26 cellular contexts compared by ENCODE assay signal in the genomic region with DNA sequence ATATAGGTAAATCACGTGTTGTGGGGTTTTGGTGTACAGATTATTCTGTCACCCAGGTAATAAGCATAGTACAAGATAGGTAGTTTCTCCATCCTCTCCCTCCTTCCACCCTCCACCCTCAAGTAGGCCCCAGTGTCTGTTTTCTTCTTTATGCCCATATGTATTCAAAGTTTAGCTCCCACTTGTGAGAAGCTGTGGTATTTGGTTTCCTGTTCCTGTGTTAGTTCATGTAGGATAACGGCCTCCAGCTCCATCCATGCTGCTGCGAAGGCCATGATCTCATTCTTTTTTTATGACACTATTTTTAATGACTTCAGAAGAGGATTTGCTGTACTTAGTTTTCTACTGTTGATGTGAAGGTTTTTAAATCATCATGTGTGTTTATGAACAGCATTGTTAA.
"Had no signal": no experiment of that assay in that cellular context is flagged by ENCODE, and none has a peak within 500 bp of the region (broad histone marks: within the 10 kb centered on the region; RNA-seq: fewer than 3 reads in every experiment).

No MANE protein-coding gene starts in this region.

- H3K9me3 ChIP-seq: left lung, thoracic aorta had no signal

- H3K4me1 ChIP-seq: left lung, neural progenitor cell had no signal

- H3K36me3 ChIP-seq: neural progenitor cell had no signal

- H3K9ac ChIP-seq: neural progenitor cell had no signal

- H3K27me3 ChIP-seq: hepatocyte, left lung, neural progenitor cell had no signal

- ATAC-seq: esophagus mucosa; left lung; naive thymus-derived CD8-positive, alpha-beta T cell; sciatic nerve; stimulated activated memory B cell treated with anti-CD40 and anti-IgM and Interleukin-4, amounts not matched to agents 10 μg/mL and 1 μg/mL and 100 μg/mL, for 72 hours had no signal

- H3K27me3 Mint-ChIP-seq: activated CD4-positive, alpha-beta T cell treated with anti-CD3 and anti-CD28 coated beads, Interleukin-2, amount 10 ng/mL, durations not matched to agents 7 days and 5 days; activated naive CD8-positive, alpha-beta T cell treated with anti-CD3 and anti-CD28 coated beads for 36 hours; naive thymus-derived CD8-positive, alpha-beta T cell; stimulated activated memory B cell treated with anti-CD40 and anti-IgM and Interleukin-4, amounts not matched to agents 10 μg/mL and 1 μg/mL and 100 μg/mL, for 72 hours; type B pancreatic cell had no signal

- H3K27ac Mint-ChIP-seq: activated CD4-positive, alpha-beta T cell treated with anti-CD3 and anti-CD28 coated beads, Interleukin-2, amount 10 ng/mL, durations not matched to agents 7 days and 5 days; activated naive CD8-positive, alpha-beta T cell treated with anti-CD3 and anti-CD28 coated beads for 36 hours; mesothelial cell of epicardium; neural progenitor cell; stimulated activated memory B cell treated with anti-CD40 and anti-IgM and Interleukin-4, amounts not matched to agents 10 μg/mL and 1 μg/mL and 100 μg/mL, for 72 hours; type B pancreatic cell had no signal

- H3K27ac ChIP-seq: hepatocyte, left lung, neural progenitor cell, thoracic aorta, WERI-Rb-1 had no signal

- H3K4me3 ChIP-seq: hepatocyte, left lung, lung, neural progenitor cell, thoracic aorta had no signal

- H3K9me3 Mint-ChIP-seq: activated CD4-positive, alpha-beta T cell treated with anti-CD3 and anti-CD28 coated beads, Interleukin-2, amount 10 ng/mL, durations not matched to agents 7 days and 5 days; activated naive CD8-positive, alpha-beta T cell treated with anti-CD3 and anti-CD28 coated beads for 36 hours; immature natural killer cell; mesothelial cell of epicardium; naive thymus-derived CD8-positive, alpha-beta T cell; neural progenitor cell; stimulated activated memory B cell treated with anti-CD40 and anti-IgM and Interleukin-4, amounts not matched to agents 10 μg/mL and 1 μg/mL and 100 μg/mL, for 72 hours; type B pancreatic cell had no signal

- H3K4me1 Mint-ChIP-seq: mesothelial cell of epicardium; stimulated activated memory B cell treated with anti-CD40 and anti-IgM and Interleukin-4, amounts not matched to agents 10 μg/mL and 1 μg/mL and 100 μg/mL, for 72 hours had no signal

- H3K4me2 ChIP-seq: hepatocyte, neural progenitor cell had no signal

- DNase-seq: activated CD4-positive, alpha-beta T cell treated with anti-CD3 and anti-CD28 coated beads, Interleukin-2, amount 10 ng/mL, durations not matched to agents 7 days and 5 days; activated CD4-positive, CD25-positive, alpha-beta regulatory T cell treated with anti-CD3 and anti-CD28 coated beads, Interleukin-2, amount 50 U/mL, for 72 hours; activated naive CD4-positive, alpha-beta T cell treated with Interleukin-2 at 50 U/mL for 16 hours; activated naive CD8-positive, alpha-beta T cell treated with anti-CD3 and anti-CD28 coated beads for 36 hours; activated T-cell treated with anti-CD3 and anti-CD28 coated beads, Interleukin-2, amount 50 U/mL, for 1 hour; central memory CD4-positive, alpha-beta T cell; dermis blood vessel endothelial cell; effector CD8-positive, alpha-beta T cell; glutamatergic neuron; immature natural killer cell; left lung; naive thymus-derived CD8-positive, alpha-beta T cell; small intestine; stimulated activated CD4-positive, alpha-beta T cell treated with anti-CD3 and anti-CD28 coated beads, Interleukin-2, amount 100 ng/mL, for 24 hours; T-helper 1 cell; T1000; WERI-Rb-1 had no signal

- H3K4me3 Mint-ChIP-seq: activated CD4-positive, alpha-beta T cell treated with anti-CD3 and anti-CD28 coated beads, Interleukin-2, amount 10 ng/mL, durations not matched to agents 7 days and 5 days; activated naive CD8-positive, alpha-beta T cell treated with anti-CD3 and anti-CD28 coated beads for 36 hours; immature natural killer cell; mesothelial cell of epicardium; naive thymus-derived CD8-positive, alpha-beta T cell; neural progenitor cell; stimulated activated memory B cell treated with anti-CD40 and anti-IgM and Interleukin-4, amounts not matched to agents 10 μg/mL and 1 μg/mL and 100 μg/mL, for 72 hours; type B pancreatic cell had no signal
